Comparison of ENCODE assay signal across 16 cellular contexts in the genomic region with DNA sequence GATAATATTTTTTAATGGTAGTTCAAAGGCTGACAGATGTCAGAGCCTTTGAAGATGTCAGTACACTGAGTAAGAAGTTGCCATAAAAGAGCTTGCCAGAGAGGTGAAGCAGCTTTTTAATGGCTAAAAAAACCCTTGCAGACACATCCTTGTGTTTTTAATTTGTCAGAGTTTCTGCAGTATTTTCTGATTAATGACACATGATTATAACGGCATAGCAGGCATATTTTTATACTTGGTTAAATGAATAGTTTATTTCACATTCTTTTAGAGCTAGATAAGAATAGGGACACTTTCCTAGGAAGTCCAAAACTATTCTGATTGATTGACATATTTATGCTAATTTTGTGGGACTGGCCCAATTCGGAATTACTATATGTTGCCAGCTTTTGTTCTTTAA.
"Had no signal": no experiment of that assay in that cellular context is flagged by ENCODE, and none has a peak within 500 bp of the region (broad histone marks: within the 10 kb centered on the region; RNA-seq: fewer than 3 reads in every experiment).

No MANE protein-coding gene starts in this region.

- DNase-seq: activated CD4-positive, alpha-beta T cell treated with anti-CD3 and anti-CD28 coated beads, Interleukin-2, amount 50 U/mL, for 1 hour; activated CD4-positive, CD25-positive, alpha-beta regulatory T cell; activated naive CD4-positive, alpha-beta T cell treated with anti-CD3 and anti-CD28 coated beads, Interleukin-2, amount 10 ng/mL, durations not matched to agents 7 days and 5 days; activated T-cell treated with anti-CD3 and anti-CD28 coated beads for 4 hours; adrenal gland; brain microvascular endothelial cell; cerebellar nuclear complex; effector memory CD8-positive, alpha-beta T cell; hippocampal formation; kidney glomerular epithelial cell; right cardiac atrium had no signal

- H3K36me3 ChIP-seq: adrenal gland, brain microvascular endothelial cell, gastroesophageal sphincter, tibial nerve had no signal

- H3K9me3 ChIP-seq: adrenal gland, gastroesophageal sphincter, tibial nerve had no signal

- ATAC-seq: activated T-helper 17 cell treated with anti-CD3 and anti-CD28 coated beads, Interleukin-2, amount 50 U/mL, for 72 hours; effector memory CD8-positive, alpha-beta T cell; gastroesophageal sphincter; right cardiac atrium; stimulated activated effector memory CD8-positive, alpha-beta T cell treated with anti-CD3 and anti-CD28 coated beads, Interleukin-12 subunit alpha, Interleukin-12 subunit beta, amount 100 ng/mL, for 72 hours had no signal

- H3K4me3 ChIP-seq: adrenal gland, gastroesophageal sphincter, smooth muscle cell, tibial nerve had no signal

- H3K4me1 ChIP-seq: adrenal gland had no signal

- H3K4me2 ChIP-seq: smooth muscle cell had no signal

- H3K27me3 ChIP-seq: adrenal gland, brain microvascular endothelial cell, gastroesophageal sphincter, tibial nerve had no signal

- H3K27ac ChIP-seq: adrenal gland, brain microvascular endothelial cell, gastroesophageal sphincter, tibial nerve had no signal
